1 cellular context compared by ENCODE assay signal in genomic region chr6:27250955-27251671, GRCh38.
TF ChIP-seq lines count a peak whose summit lies in the region.

No MANE protein-coding gene starts in this region.

TF ChIP-seq in K562, 482 proteins besides CTCF, POLR2A, EP300 and RAD21 (continued from another document and continues in another):
- TF ChIP-seq, protein P1, sequence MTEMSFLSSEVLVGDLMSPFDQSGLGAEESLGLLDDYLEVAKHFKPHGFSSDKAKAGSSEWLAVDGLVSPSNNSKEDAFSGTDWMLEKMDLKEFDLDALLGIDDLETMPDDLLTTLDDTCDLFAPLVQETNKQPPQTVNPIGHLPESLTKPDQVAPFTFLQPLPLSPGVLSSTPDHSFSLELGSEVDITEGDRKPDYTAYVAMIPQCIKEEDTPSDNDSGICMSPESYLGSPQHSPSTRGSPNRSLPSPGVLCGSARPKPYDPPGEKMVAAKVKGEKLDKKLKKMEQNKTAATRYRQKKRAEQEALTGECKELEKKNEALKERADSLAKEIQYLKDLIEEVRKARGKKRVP (CRISPR knock-in tag; IDR thresholded peaks at IDR 0.05), result no peak
- TF ChIP-seq BMI1 (IDR thresholded peaks at IDR 0.05; ENCODE audit: low read length) (no peak), KLF6 (CRISPR knock-in tag; IDR thresholded peaks at IDR 0.05; ENCODE audit: borderline replicate concordance) (peak; percentile 21; the same call in 1 of the 2 replicates), ZNF184 (CRISPR knock-in tag; IDR thresholded peaks at IDR 0.05) (no peak), SMARCA4 (IDR thresholded peaks at IDR 0.05) (peak; percentile 58), ESRRA (IDR thresholded peaks at IDR 0.05; ENCODE audit: borderline replicate concordance, low read depth) (peak; percentile 65), ETV6 (IDR thresholded peaks at IDR 0.05; ENCODE audit: borderline replicate concordance in 1 of 2, low read depth in 2 of 2, low read length in 1 of 2) (no peak), ETV6 (CRISPR knock-in tag; IDR thresholded peaks at IDR 0.05; ENCODE audit: borderline replicate concordance) (no peak), ZNF444 (CRISPR knock-in tag; IDR thresholded peaks at IDR 0.05) (no peak), HNRNPLL (IDR thresholded peaks at IDR 0.05; ENCODE audit: low read depth, low read length, poor library complexity, severe bottlenecking) (peak; percentile 71), ELF1 (tag; IDR thresholded peaks at IDR 0.05) (peak; percentile 86), CCAR2 (IDR thresholded peaks at IDR 0.05; ENCODE audit: low read depth, low read length) (no peak), TCF15 (CRISPR knock-in tag; IDR thresholded peaks at IDR 0.05) (no peak), MCM3 (IDR thresholded peaks at IDR 0.05) (no peak), ZBTB8A (IDR thresholded peaks at IDR 0.05; ENCODE audit: partially characterized antibody) (no peak), ELF4 (CRISPR knock-in tag; IDR thresholded peaks at IDR 0.05) (peak; percentile 70; the same call in 1 of the 2 replicates), SMC3 (conservative IDR thresholded peaks at IDR 0.05; ENCODE audit: insufficient read depth, low read depth, low read length) (no peak), ZBTB1 (CRISPR knock-in tag; IDR thresholded peaks at IDR 0.05; ENCODE audit: borderline replicate concordance, low read depth) (peak; percentile 59), TCF7 (IDR thresholded peaks at IDR 0.05; ENCODE audit: borderline replicate concordance) (no peak), SMAD2 (IDR thresholded peaks at IDR 0.05; ENCODE audit: low read depth, low read length) (no peak), ZNF354B (CRISPR knock-in tag; IDR thresholded peaks at IDR 0.05) (no peak), MECOM (CRISPR knock-in tag; IDR thresholded peaks at IDR 0.05) (0 out of 2 replicates have a peak, but pooled peaks have one; percentile 16), BHLHE40 (IDR thresholded peaks at IDR 0.05; ENCODE audit: low read length) (no peak; the same call in none of the 2 replicates), ETS1 (conservative IDR thresholded peaks at IDR 0.05; ENCODE audit: control insufficient read depth, low read depth, low read length) (no peak), ZNF41 (CRISPR knock-in tag; conservative IDR thresholded peaks at IDR 0.05) (no peak), ZNF75A (CRISPR knock-in tag; IDR thresholded peaks at IDR 0.05) (no peak), ZKSCAN3 (CRISPR knock-in tag; IDR thresholded peaks at IDR 0.05) (no peak), ZC3H4 (CRISPR knock-in tag; IDR thresholded peaks at IDR 0.05; ENCODE audit: borderline replicate concordance) (no peak; the same call in 1 of the 2 replicates), L3MBTL2 (IDR thresholded peaks at IDR 0.05) (peak; percentile 4), ZKSCAN1 (IDR thresholded peaks at IDR 0.05; ENCODE audit: low read depth, low read length) (no peak), PTRF (tag; IDR thresholded peaks at IDR 0.05) (no peak), ZNF592 (IDR thresholded peaks at IDR 0.05) (no peak), CHD1 (IDR thresholded peaks at IDR 0.05; ENCODE audit: low read length) (no peak), HES1 (IDR thresholded peaks at IDR 0.05; ENCODE audit: low read depth) (no peak; the same call in 1 of the 2 replicates), FOXP1 (CRISPR knock-in tag; IDR thresholded peaks at IDR 0.05) (0 out of 2 replicates have a peak, but pooled peaks have one; percentile 59), GATAD2B (IDR thresholded peaks at IDR 0.05; ENCODE audit: borderline replicate concordance) (peak; percentile 40; the same call in 1 of the 2 replicates), STAT6 (CRISPR knock-in tag; IDR thresholded peaks at IDR 0.05) (peak; percentile 93; the same call in 1 of the 2 replicates), SETDB1 (IDR thresholded peaks at IDR 0.05; ENCODE audit: low read length) (no peak), POLR2AphosphoS2 (IDR thresholded peaks at IDR 0.05; ENCODE audit: low read length) (no peak), SMAD3 (CRISPR knock-in tag; conservative IDR thresholded peaks at IDR 0.05) (no peak), POLR3A (IDR thresholded peaks at IDR 0.05; ENCODE audit: borderline replicate concordance, extremely low read depth, insufficient read depth, insufficient read length) (no peak), CBX2 (IDR thresholded peaks at IDR 0.05; ENCODE audit: insufficient read depth, low read length, poor library complexity, severe bottlenecking) (no peak), RBM22 (IDR thresholded peaks at IDR 0.05; ENCODE audit: low read depth, low read length, poor library complexity, severe bottlenecking) (no peak), ARID2 (IDR thresholded peaks at IDR 0.05) (no peak), NFRKB (IDR thresholded peaks at IDR 0.05; ENCODE audit: low read depth) (peak; percentile 47; the same call in 1 of the 2 replicates), ZNF57 (CRISPR knock-in tag; IDR thresholded peaks at IDR 0.05) (no peak), ZFX (CRISPR knock-in tag; IDR thresholded peaks at IDR 0.05) (peak; percentile 91), RB1 (IDR thresholded peaks at IDR 0.05; ENCODE audit: low read depth) (no peak), NR2F6 (CRISPR knock-in tag; IDR thresholded peaks at IDR 0.05) (no peak), HNRNPK (IDR thresholded peaks at IDR 0.05; ENCODE audit: low read depth, low read length, poor library complexity, severe bottlenecking) (no peak), TFAP4 (CRISPR knock-in tag; IDR thresholded peaks at IDR 0.05; ENCODE audit: borderline replicate concordance) (peak; percentile 60; the same call in 1 of the 2 replicates), GTF2E2 (tag; IDR thresholded peaks at IDR 0.05) (peak; percentile 57), ZNF311 (CRISPR knock-in tag; IDR thresholded peaks at IDR 0.05) (no peak)
- TF ChIP-seq, protein P2, sequence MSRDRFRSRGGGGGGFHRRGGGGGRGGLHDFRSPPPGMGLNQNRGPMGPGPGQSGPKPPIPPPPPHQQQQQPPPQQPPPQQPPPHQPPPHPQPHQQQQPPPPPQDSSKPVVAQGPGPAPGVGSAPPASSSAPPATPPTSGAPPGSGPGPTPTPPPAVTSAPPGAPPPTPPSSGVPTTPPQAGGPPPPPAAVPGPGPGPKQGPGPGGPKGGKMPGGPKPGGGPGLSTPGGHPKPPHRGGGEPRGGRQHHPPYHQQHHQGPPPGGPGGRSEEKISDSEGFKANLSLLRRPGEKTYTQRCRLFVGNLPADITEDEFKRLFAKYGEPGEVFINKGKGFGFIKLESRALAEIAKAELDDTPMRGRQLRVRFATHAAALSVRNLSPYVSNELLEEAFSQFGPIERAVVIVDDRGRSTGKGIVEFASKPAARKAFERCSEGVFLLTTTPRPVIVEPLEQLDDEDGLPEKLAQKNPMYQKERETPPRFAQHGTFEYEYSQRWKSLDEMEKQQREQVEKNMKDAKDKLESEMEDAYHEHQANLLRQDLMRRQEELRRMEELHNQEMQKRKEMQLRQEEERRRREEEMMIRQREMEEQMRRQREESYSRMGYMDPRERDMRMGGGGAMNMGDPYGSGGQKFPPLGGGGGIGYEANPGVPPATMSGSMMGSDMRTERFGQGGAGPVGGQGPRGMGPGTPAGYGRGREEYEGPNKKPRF (IDR thresholded peaks at IDR 0.05; ENCODE audit: low read depth, low read length), result no peak
- TF ChIP-seq, protein P3, sequence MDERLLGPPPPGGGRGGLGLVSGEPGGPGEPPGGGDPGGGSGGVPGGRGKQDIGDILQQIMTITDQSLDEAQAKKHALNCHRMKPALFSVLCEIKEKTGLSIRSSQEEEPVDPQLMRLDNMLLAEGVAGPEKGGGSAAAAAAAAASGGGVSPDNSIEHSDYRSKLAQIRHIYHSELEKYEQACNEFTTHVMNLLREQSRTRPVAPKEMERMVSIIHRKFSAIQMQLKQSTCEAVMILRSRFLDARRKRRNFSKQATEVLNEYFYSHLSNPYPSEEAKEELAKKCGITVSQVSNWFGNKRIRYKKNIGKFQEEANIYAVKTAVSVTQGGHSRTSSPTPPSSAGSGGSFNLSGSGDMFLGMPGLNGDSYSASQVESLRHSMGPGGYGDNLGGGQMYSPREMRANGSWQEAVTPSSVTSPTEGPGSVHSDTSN (CRISPR knock-in tag; IDR thresholded peaks at IDR 0.05; ENCODE audit: low read depth), result no peak
- TF ChIP-seq, protein P3 (tag; conservative IDR thresholded peaks at IDR 0.05; ENCODE audit: low read depth), result no peak
- TF ChIP-seq, protein P4, sequence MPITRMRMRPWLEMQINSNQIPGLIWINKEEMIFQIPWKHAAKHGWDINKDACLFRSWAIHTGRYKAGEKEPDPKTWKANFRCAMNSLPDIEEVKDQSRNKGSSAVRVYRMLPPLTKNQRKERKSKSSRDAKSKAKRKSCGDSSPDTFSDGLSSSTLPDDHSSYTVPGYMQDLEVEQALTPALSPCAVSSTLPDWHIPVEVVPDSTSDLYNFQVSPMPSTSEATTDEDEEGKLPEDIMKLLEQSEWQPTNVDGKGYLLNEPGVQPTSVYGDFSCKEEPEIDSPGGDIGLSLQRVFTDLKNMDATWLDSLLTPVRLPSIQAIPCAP (CRISPR knock-in tag; IDR thresholded peaks at IDR 0.05; ENCODE audit: borderline replicate concordance), result 0 out of 2 replicates have a peak, but pooled peaks have one; percentile 39
